In the genomic region with DNA sequence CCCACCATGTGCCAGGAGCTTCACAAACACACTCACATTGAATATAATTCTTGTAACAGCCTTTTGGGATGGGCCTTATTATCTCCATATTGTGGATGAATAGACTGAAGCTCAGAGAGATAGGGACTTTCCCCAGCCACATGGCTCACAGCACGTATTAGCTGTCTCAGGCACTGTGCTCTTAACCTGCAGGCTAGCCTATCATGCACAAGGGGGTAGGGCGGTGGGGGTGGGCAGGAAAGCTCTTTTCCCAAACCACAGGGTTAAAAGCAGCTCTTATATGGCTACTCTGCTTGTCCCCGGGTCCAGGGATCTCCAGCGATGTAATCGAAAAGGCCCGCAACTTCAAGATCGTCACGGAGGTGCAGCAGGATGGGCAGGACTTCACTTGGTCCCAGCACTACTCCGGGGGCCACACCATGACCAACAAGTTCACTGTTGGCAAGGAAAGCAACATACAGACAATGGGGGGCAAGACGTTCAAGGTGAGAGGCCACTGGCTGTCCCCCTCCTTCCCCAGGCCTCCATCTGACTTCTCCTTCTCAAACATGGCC, we compare ENCODE assay signal across 21 cellular contexts. TPM values are rescaled to one million over a fixed set of nuclear protein-coding genes. Genes with fewer than 3 reads are reported as not detected.
DNase-seq lines count a peak whose midpoint lies in the region; ATAC-seq and TF ChIP-seq lines count a peak whose summit lies in the region.
"Had no signal": no experiment of that assay in that cellular context is flagged by ENCODE, and none has a peak within 500 bp of the region (broad histone marks: within the 10 kb centered on the region; RNA-seq: fewer than 3 reads in every experiment).

No MANE protein-coding gene starts in this region.

- DNase-seq in GM10266 (ENCODE audit: extremely low spot score) (peak; percentile 35), NCI-H128 (lab: John Stamatoyannopoulos, UW; ENCODE audit: unreplicated experiment) (no peak), NCI-H1930 (lab: John Stamatoyannopoulos, UW) (no peak), transverse colon (no peak)
- DNase-seq: activated CD4-positive, alpha-beta T cell treated with anti-CD3 and anti-CD28 coated beads, Interleukin-2, amount 50 U/mL, for 1 hour; activated naive CD4-positive, alpha-beta T cell; CD4-positive, CD25-positive, alpha-beta regulatory T cell; left ventricle myocardium superior; NCI-H2081 treated with DMSO at 0.1 percent for 48 hours; NCI-H526; right lobe of liver had no signal

- intact Hi-C loops in dendritic cell treated with granulocyte-macrophage colony-stimulating factor and Interleukin-4, amounts not matched to agents 40 ng/mL and 50 ng/mL, for 4 days (cut with micrococcal nuclease), result no loop called here
- intact Hi-C loops in transverse colon (cut with DNase I; ENCODE audit: low total_unique reads), result no loop called here

- peaks cover 23% of the 10 kb centered on the region for H3K4me1 Mint-ChIP-seq in dendritic cell treated with granulocyte-macrophage colony-stimulating factor and Interleukin-4, amounts not matched to agents 40 ng/mL and 50 ng/mL, for 4 days (ENCODE audit: low read depth)
- H3K4me1 Mint-ChIP-seq: CD4-positive, CD25-positive, alpha-beta regulatory T cell had no signal

- no peaks in the 10 kb centered on the region for H3K27me3 ChIP-seq in transverse colon
- H3K27me3 ChIP-seq: gastroesophageal sphincter, right lobe of liver had no signal

- TF ChIP-seq CTCF in GM10266 (IDR thresholded peaks at IDR 0.05; ENCODE audit: control insufficient read depth, insufficient read depth, low read depth, missing control alignments) (no peak), transverse colon (IDR thresholded peaks at IDR 0.05) (no peak)

- no peak overlapping the region for H3K27ac ChIP-seq in transverse colon
- H3K27ac ChIP-seq: coronary artery, gastroesophageal sphincter, GM23248, HL-60, right lobe of liver had no signal

- no peaks in the 10 kb centered on the region for H3K36me3 ChIP-seq in transverse colon
- H3K36me3 ChIP-seq: gastroesophageal sphincter, right lobe of liver had no signal

- no peaks in the 10 kb centered on the region for H3K4me1 ChIP-seq in transverse colon
- H3K4me1 ChIP-seq: gastroesophageal sphincter, right lobe of liver had no signal

- H3K9me3 Mint-ChIP-seq in dendritic cell treated with granulocyte-macrophage colony-stimulating factor and Interleukin-4, amounts not matched to agents 40 ng/mL and 50 ng/mL, for 4 days, result no peaks in the 10 kb centered on the region
- H3K9me3 Mint-ChIP-seq: CD4-positive, CD25-positive, alpha-beta regulatory T cell had no signal

- H3K4me3 ChIP-seq in transverse colon, result no peak overlapping the region
- H3K4me3 ChIP-seq: coronary artery, gastroesophageal sphincter, GM23248, right lobe of liver had no signal

- TF ChIP-seq POLR2A in transverse colon (IDR thresholded peaks at IDR 0.05), result no peak

- H3K27ac Mint-ChIP-seq in dendritic cell treated with granulocyte-macrophage colony-stimulating factor and Interleukin-4, amounts not matched to agents 40 ng/mL and 50 ng/mL, for 4 days, result peak overlapping the region; percentile 77
- H3K27ac Mint-ChIP-seq: CD4-positive, CD25-positive, alpha-beta regulatory T cell had no signal

- 60 to 89% methylated on average over 1 to 10 of the region's 10 CpGs for WGBS in transverse colon (ENCODE audit: low coverage in 1 of 2), 2 donors

- in situ Hi-C loops in transverse colon (cut with MboI; ENCODE audit: low pct_ligation_motif_present in 1 of 4, low pct_unique_long_range_greater_than_20kb in 1 of 4, low sequenced_read_pairs in 3 of 4), result no loop called here

- no peak for TF ChIP-seq EP300 in transverse colon (IDR thresholded peaks at IDR 0.05; ENCODE audit: low read depth)

- H3K36me3 Mint-ChIP-seq in dendritic cell treated with granulocyte-macrophage colony-stimulating factor and Interleukin-4, amounts not matched to agents 40 ng/mL and 50 ng/mL, for 4 days (ENCODE audit: low read depth), result no peaks in the 10 kb centered on the region
- H3K36me3 Mint-ChIP-seq: CD4-positive, CD25-positive, alpha-beta regulatory T cell had no signal

- ATAC-seq in GM21786 (IDR thresholded peaks at IDR 0.05; ENCODE audit: unreplicated experiment) (peak; percentile 30), HG03460 (IDR thresholded peaks at IDR 0.05; ENCODE audit: unreplicated experiment) (peak; percentile 49), HG02840 (IDR thresholded peaks at IDR 0.05; ENCODE audit: low FRiP score, unreplicated experiment) (no peak)
- ATAC-seq: gastroesophageal sphincter, SK-N-SH treated with all-trans-retinoic acid at 6 μM for 48 hours had no signal

- H3K9me3 ChIP-seq in transverse colon, result no peaks in the 10 kb centered on the region
- H3K9me3 ChIP-seq: gastroesophageal sphincter, right lobe of liver had no signal

- H3K4me3 Mint-ChIP-seq in dendritic cell treated with granulocyte-macrophage colony-stimulating factor and Interleukin-4, amounts not matched to agents 40 ng/mL and 50 ng/mL, for 4 days, result no peak overlapping the region
- H3K4me3 Mint-ChIP-seq: CD4-positive, CD25-positive, alpha-beta regulatory T cell had no signal

- H3K27me3 Mint-ChIP-seq in dendritic cell treated with granulocyte-macrophage colony-stimulating factor and Interleukin-4, amounts not matched to agents 40 ng/mL and 50 ng/mL, for 4 days, result peaks cover 5% of the 10 kb centered on the region

RNA-seq across cellular contexts. Expression of a gene that starts 2.6 kb away (rescaled TPM):
- not detected for total RNA-seq in transverse colon
- total RNA-seq: CD4-positive, CD25-positive, alpha-beta regulatory T cell; gastroesophageal sphincter; GM23248; osteocyte; right lobe of liver had no signal
